ENCODE assay signal across 8 cellular contexts in genomic region chr12:106956048-106956935, GRCh38. TPM values are rescaled to one million over a fixed set of nuclear protein-coding genes. Genes with fewer than 3 reads are reported as not detected.
DNase-seq lines count a peak whose midpoint lies in the region; ATAC-seq lines count a peak whose summit lies in the region.

No MANE protein-coding gene starts in this region.

- peak overlapping the region; percentile 1 to 49 for H2BK12ac ChIP-seq in mesenchymal stem cell (ENCODE audit: low read length in 2 of 2)

- H3K4me2 ChIP-seq in mesenchymal stem cell (ENCODE audit: low read length, poor library complexity, severe bottlenecking), result peak overlapping the region; percentile 72

- no peaks in the 10 kb centered on the region for H3K9me3 Mint-ChIP-seq in effector memory CD8-positive, alpha-beta T cell

- peak overlapping the region; percentile 69 for H2BK15ac ChIP-seq in mesenchymal stem cell (ENCODE audit: low read depth, poor library complexity, severe bottlenecking)

- no peaks in the 10 kb centered on the region for H3K27me3 Mint-ChIP-seq in effector memory CD8-positive, alpha-beta T cell

- H3K36me3 ChIP-seq in mesenchymal stem cell (ENCODE audit: control insufficient read depth in 1 of 2, insufficient read depth in 2 of 2, low read depth in 1 of 2, low read length in 2 of 2), result peaks cover 3 to 19% of the 10 kb centered on the region in 2 experiments

- H4K8ac ChIP-seq in mesenchymal stem cell (ENCODE audit: low read length), result peak overlapping the region; percentile 97

- H2BK120ac ChIP-seq in mesenchymal stem cell (ENCODE audit: low read depth, low read length), result peak overlapping the region; percentile 100

- H3K14ac ChIP-seq in mesenchymal stem cell (ENCODE audit: low read length in 2 of 2), result peak overlapping the region; percentile 62 to 100

- H2AK5ac ChIP-seq in mesenchymal stem cell (ENCODE audit: low read length, severe bottlenecking), result peak overlapping the region; percentile 91

- peak overlapping the region; percentile 100 for H3K18ac ChIP-seq in mesenchymal stem cell (ENCODE audit: low read depth in 1 of 2, low read length in 2 of 2)

- H3K36me3 Mint-ChIP-seq in effector memory CD8-positive, alpha-beta T cell (ENCODE audit: insufficient read depth), result peaks cover 21% of the 10 kb centered on the region

- peak overlapping the region; percentile 89 for H3K27ac ChIP-seq in mesenchymal stem cell (ENCODE audit: low read length, poor library complexity, severe bottlenecking)

- ATAC-seq in GM18867 (IDR thresholded peaks at IDR 0.05; ENCODE audit: unreplicated experiment) (peak; percentile 33), HG03159 (IDR thresholded peaks at IDR 0.05; ENCODE audit: unreplicated experiment) (peak; percentile 35)
- ATAC-seq in effector memory CD8-positive, alpha-beta T cell (replicated peaks), result peak; percentile 44

- peak overlapping the region; percentile 100 for H3K4ac ChIP-seq in mesenchymal stem cell (ENCODE audit: low read depth in 1 of 2, low read length in 2 of 2)

- H2BK5ac ChIP-seq in mesenchymal stem cell (ENCODE audit: low read depth, low read length, poor library complexity, severe bottlenecking), result peak overlapping the region; percentile 100

- H3K9ac ChIP-seq in mesenchymal stem cell (ENCODE audit: low read length), result peak overlapping the region; percentile 100

- peak overlapping the region; percentile 100 for H4K91ac ChIP-seq in mesenchymal stem cell (ENCODE audit: low read length)

- DNase-seq in AG08396 (ENCODE audit: low spot score) (peak; percentile 76), NCI-H526 treated with DMSO at 0.1 percent for 48 hours (lab: John Stamatoyannopoulos, UW) (peak; percentile 32), mesenchymal stem cell (peak; percentile 96)
- DNase-seq in activated CD8-positive, alpha-beta memory T cell treated with anti-CD3 and anti-CD28 coated beads for 24 hours, result peak; percentile 73
- peak; percentile 23 to 42 (median 35) for DNase-seq in effector memory CD8-positive, alpha-beta T cell
- peak; percentile 29 for DNase-seq in stimulated activated CD8-positive, alpha-beta memory T cell treated with anti-CD3 and anti-CD28 coated beads, Interleukin-12 subunit alpha, Interleukin-12 subunit beta, amount 100 ng/mL, for 1 hour (ENCODE audit: low read depth)

- H3K27me3 ChIP-seq in mesenchymal stem cell (ENCODE audit: control insufficient read depth in 1 of 2, insufficient read depth in 1 of 2, low read length in 2 of 2), result no peaks in the 10 kb centered on the region

- peak overlapping the region; percentile 98 to 99 for H3K4me3 ChIP-seq in mesenchymal stem cell (ENCODE audit: insufficient read depth in 1 of 2, low read depth in 1 of 2, low read length in 2 of 2)

- peaks cover 8% of the 10 kb centered on the region for H3K4me1 ChIP-seq in mesenchymal stem cell (ENCODE audit: control insufficient read depth, insufficient read depth, low read depth, low read length)

- H3K23ac ChIP-seq in mesenchymal stem cell (ENCODE audit: low read length in 2 of 2), result peak overlapping the region in 1 of 2 experiments; percentile 99

- H2AFZ ChIP-seq in mesenchymal stem cell (ENCODE audit: low read depth, low read length), result peak overlapping the region; percentile 77

- H3K4me3 Mint-ChIP-seq in effector memory CD8-positive, alpha-beta T cell, result peak overlapping the region; percentile 98

- H3K79me1 ChIP-seq in mesenchymal stem cell (replicated peaks; ENCODE audit: low read length, poor library complexity, severe bottlenecking), result peaks cover 5% of the 10 kb centered on the region

- peaks cover 13 to 39% of the 10 kb centered on the region in 2 donors for H3K4me1 Mint-ChIP-seq in effector memory CD8-positive, alpha-beta T cell (ENCODE audit: low read depth in 2 of 2)

- WGBS in mesenchymal stem cell, result 0% methylated on average over 35 of the region's 47 CpGs

- peak overlapping the region; percentile 97 to 99 for H3K27ac Mint-ChIP-seq in effector memory CD8-positive, alpha-beta T cell

- H3K9me3 ChIP-seq in mesenchymal stem cell (ENCODE audit: control insufficient read depth, low read length), result no peaks in the 10 kb centered on the region

RNA-seq across cellular contexts. Expression of gene TMEM263, which starts 0.6 kb away (rescaled TPM):
- 96.3 TPM for polyA plus RNA-seq in mesenchymal stem cell (2013, experiment 1 of 2)
- polyA plus RNA-seq in mesenchymal stem cell (2013, experiment 2 of 2), result 107 TPM

RNA-seq across cellular contexts. Expression of gene MTERF2, which starts 30.7 kb away (rescaled TPM):
- polyA plus RNA-seq in mesenchymal stem cell (2013, experiment 1 of 2), result 7.2 TPM
- 6.9 TPM for polyA plus RNA-seq in mesenchymal stem cell (2013, experiment 2 of 2)

Comparison
In these comparisons a context has a peak if more than half of its experiments do, and no peak if none do; other contexts are left out.
1. Peak in every context shown above with its lines: DNase-seq, ATAC-seq, H3K4me3 ChIP-seq and H3K27ac ChIP-seq.
2. DNase-seq: peak in every context shown above with its lines; median percentile 96 in mesenchymal stem cell; 76 in AG08396; 73 in activated CD8-positive, alpha-beta memory T cell treated with anti-CD3 and anti-CD28 coated beads for 24 hours; 35 in effector memory CD8-positive, alpha-beta T cell; 32 in NCI-H526 treated with DMSO at 0.1 percent for 48 hours; 29 in stimulated activated CD8-positive, alpha-beta memory T cell treated with anti-CD3 and anti-CD28 coated beads, Interleukin-12 subunit alpha, Interleukin-12 subunit beta, amount 100 ng/mL, for 1 hour.